In the genomic region with DNA sequence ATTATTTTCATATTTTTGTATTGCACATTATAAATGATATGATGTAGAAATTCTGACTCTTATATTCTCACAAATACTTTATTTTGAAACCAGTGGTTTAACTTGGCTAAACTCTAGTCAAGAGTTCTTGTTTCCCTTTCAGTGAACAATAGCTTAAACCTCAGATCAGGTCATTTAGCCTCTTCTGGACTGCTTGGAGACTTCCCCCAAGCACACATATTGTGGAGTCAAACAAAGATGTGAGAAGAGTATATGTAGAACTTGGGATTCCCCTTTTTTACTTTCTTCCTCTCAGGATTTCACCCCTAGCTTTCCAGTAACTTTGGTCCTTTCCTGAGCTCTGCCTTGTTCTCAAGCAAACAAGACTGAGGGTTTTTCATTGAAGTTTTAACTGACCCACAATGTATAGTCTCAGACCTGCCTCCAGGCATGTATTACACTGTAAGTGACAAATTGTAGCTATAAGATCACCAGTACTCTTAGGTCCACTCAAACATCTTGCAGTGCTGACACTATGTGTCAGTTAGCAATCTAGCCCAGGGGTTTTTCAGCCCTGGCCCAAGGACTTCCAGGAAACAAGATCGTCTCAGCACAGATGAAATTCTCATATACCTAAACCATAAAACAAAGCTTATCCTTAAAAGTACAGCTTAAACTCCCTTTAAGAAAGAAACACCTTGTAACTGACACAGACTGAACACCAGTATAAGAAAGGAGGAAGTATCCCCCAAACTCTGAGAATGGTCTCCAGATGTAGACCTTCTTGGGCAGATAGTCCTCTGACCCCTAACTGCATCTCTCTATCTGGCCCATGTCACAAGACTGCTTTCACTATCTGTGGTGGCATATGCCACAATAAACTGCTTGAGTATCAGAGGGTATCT, we compare ENCODE assay signal across 23 cellular contexts.
DNase-seq lines count a peak whose midpoint lies in the region; ATAC-seq, FAIRE-seq and TF ChIP-seq lines count a peak whose summit lies in the region.
"Had no signal": no experiment of that assay in that cellular context is flagged by ENCODE, and none has a peak within 500 bp of the region (broad histone marks: within the 10 kb centered on the region; RNA-seq: fewer than 3 reads in every experiment).

No MANE protein-coding gene starts in this region.

- TF ChIP-seq CTCF in astrocyte (IDR thresholded peaks at IDR 0.05; ENCODE audit: insufficient read depth, low read depth, low read length), result no peak
- TF ChIP-seq CTCF in transverse colon (IDR thresholded peaks at IDR 0.05), result no peak
- TF ChIP-seq CTCF in OCI-LY7 (conservative IDR thresholded peaks at IDR 0.05; ENCODE audit: low read length), result no peak

- H2AFZ ChIP-seq in astrocyte (ENCODE audit: low read depth, low read length) (no peak overlapping the region), OCI-LY7 (ENCODE audit: low read length) (no peak overlapping the region)

- H3K27ac Mint-ChIP-seq in astrocyte (ENCODE audit: unreplicated experiment), result peak overlapping the region; percentile 44
- H3K27ac Mint-ChIP-seq: activated naive CD8-positive, alpha-beta T cell treated with anti-CD3 and anti-CD28 coated beads, Interleukin-2, amount 10 ng/mL, durations not matched to agents 7 days and 5 days; naive thymus-derived CD8-positive, alpha-beta T cell had no signal

- H3K9me3 Mint-ChIP-seq in astrocyte (ENCODE audit: unreplicated experiment), result no peaks in the 10 kb centered on the region
- H3K9me3 Mint-ChIP-seq: activated naive CD8-positive, alpha-beta T cell treated with anti-CD3 and anti-CD28 coated beads, Interleukin-2, amount 10 ng/mL, durations not matched to agents 7 days and 5 days; activated T-cell treated with anti-CD3 and anti-CD28 coated beads, Interleukin-2, amount 50 U/mL, for 4 hours; naive thymus-derived CD8-positive, alpha-beta T cell had no signal

- H3K27me3 ChIP-seq in astrocyte (ENCODE audit: insufficient read depth, low read length) (no peaks in the 10 kb centered on the region), transverse colon (no peaks in the 10 kb centered on the region)

- H3K27ac ChIP-seq in astrocyte (ENCODE audit: low read depth, low read length) (no peak overlapping the region), transverse colon (no peak overlapping the region), OCI-LY7 (ENCODE audit: low read depth, low read length, poor library complexity, severe bottlenecking) (no peak overlapping the region)
- H3K27ac ChIP-seq: thoracic aorta had no signal

- CTCF ChIA-PET in OCI-LY7 (lab: Charles Lee; ENCODE audit: unreplicated experiment), result no interaction called here

- H3K4me2 ChIP-seq in astrocyte (ENCODE audit: low read length) (peak overlapping the region; percentile 42), OCI-LY7 (ENCODE audit: low read length) (no peak overlapping the region)

- H3K9me3 ChIP-seq in astrocyte (ENCODE audit: insufficient read depth, low read depth, low read length), result no peaks in the 10 kb centered on the region
- H3K9me3 ChIP-seq in transverse colon, result no peaks in the 10 kb centered on the region
- H3K9me3 ChIP-seq in OCI-LY7 (ENCODE audit: low read length), result no peaks in the 10 kb centered on the region
- H3K9me3 ChIP-seq: thoracic aorta had no signal

- no peaks in the 10 kb centered on the region for H3K36me3 ChIP-seq in astrocyte (ENCODE audit: insufficient read depth, low read length)
- H3K36me3 ChIP-seq in transverse colon, result no peaks in the 10 kb centered on the region
- no peaks in the 10 kb centered on the region for H3K36me3 ChIP-seq in OCI-LY7 (ENCODE audit: insufficient read depth, low read length)
- H3K36me3 ChIP-seq: thoracic aorta had no signal

- no peak for TF ChIP-seq EP300 in transverse colon (IDR thresholded peaks at IDR 0.05; ENCODE audit: low read depth)

- no peaks in the 10 kb centered on the region for H3K79me2 ChIP-seq in astrocyte (ENCODE audit: insufficient read depth, low read length)
- no peaks in the 10 kb centered on the region for H3K79me2 ChIP-seq in OCI-LY7 (ENCODE audit: insufficient read depth, low read depth, low read length)

- H3K4me1 Mint-ChIP-seq in astrocyte (ENCODE audit: low read depth, unreplicated experiment), result peaks cover 12% of the 10 kb centered on the region
- H3K4me1 Mint-ChIP-seq: activated naive CD8-positive, alpha-beta T cell treated with anti-CD3 and anti-CD28 coated beads, Interleukin-2, amount 10 ng/mL, durations not matched to agents 7 days and 5 days; naive thymus-derived CD8-positive, alpha-beta T cell had no signal

- DNase-seq in astrocyte (ENCODE audit: low read depth), result no peak
- no peak for DNase-seq in DMS53 (lab: John Stamatoyannopoulos, UW)
- no peak for DNase-seq in transverse colon
- DNase-seq in OCI-LY7 (ENCODE audit: low spot score), result no peak
- DNase-seq: activated CD4-positive, alpha-beta T cell treated with anti-CD3 and anti-CD28 coated beads, Interleukin-2, amount 50 U/mL, for 4 hours; activated naive CD8-positive, alpha-beta T cell treated with anti-CD3 and anti-CD28 coated beads, Interleukin-2, amount 10 ng/mL, durations not matched to agents 7 days and 5 days; activated T-cell treated with anti-CD3 and anti-CD28 coated beads, Interleukin-2, amount 50 U/mL, for 4 hours; effector CD4-positive, alpha-beta T cell; GF-D8; head of caudate nucleus; MV-4-11; naive thymus-derived CD8-positive, alpha-beta T cell; NCI-H526 treated with DMSO at 0.1 percent for 48 hours; stimulated activated CD4-positive, alpha-beta T cell treated with anti-CD3 and anti-CD28 coated beads, Interleukin-4, amount 100 ng/mL, for 24 hours; stimulated activated CD8-positive, alpha-beta memory T cell treated with anti-CD3 and anti-CD28 coated beads, Interleukin-4, amount 100 ng/mL, for 48 hours had no signal

- FAIRE-seq in astrocyte (lab: Jason Lieb, UNC), result no peak
- FAIRE-seq: D721Med, GM18507, RCC 7860 had no signal

- intact Hi-C loops in transverse colon (cut with DNase I; ENCODE audit: low total_unique reads) (no loop called here), OCI-LY7 (cut with micrococcal nuclease; ENCODE audit: unreplicated experiment) (no loop called here)

- BruUV-seq in OCI-LY7 (replicated peaks; lab: Mats Ljungman, UMichigan), result no TSS peak

- H3K4me3 Mint-ChIP-seq in astrocyte (ENCODE audit: unreplicated experiment), result no peak overlapping the region
- H3K4me3 Mint-ChIP-seq: activated naive CD8-positive, alpha-beta T cell treated with anti-CD3 and anti-CD28 coated beads, Interleukin-2, amount 10 ng/mL, durations not matched to agents 7 days and 5 days; activated T-cell treated with anti-CD3 and anti-CD28 coated beads, Interleukin-2, amount 50 U/mL, for 4 hours; naive thymus-derived CD8-positive, alpha-beta T cell had no signal

- H3K9me2 ChIP-seq in OCI-LY7 (ENCODE audit: insufficient read depth, low read length), result no peaks in the 10 kb centered on the region

- H3K4me3 ChIP-seq in astrocyte (ENCODE audit: insufficient read depth, low read depth, low read length) (no peak overlapping the region), transverse colon (no peak overlapping the region), OCI-LY7 (ENCODE audit: low read depth, low read length, poor library complexity, severe bottlenecking) (no peak overlapping the region)
- H3K4me3 ChIP-seq: thoracic aorta had no signal

- H3K36me3 Mint-ChIP-seq in astrocyte (ENCODE audit: low read depth, unreplicated experiment), result no peaks in the 10 kb centered on the region
- H3K36me3 Mint-ChIP-seq: activated naive CD8-positive, alpha-beta T cell treated with anti-CD3 and anti-CD28 coated beads, Interleukin-2, amount 10 ng/mL, durations not matched to agents 7 days and 5 days; naive thymus-derived CD8-positive, alpha-beta T cell had no signal

- POLR2A ChIA-PET in OCI-LY7 (lab: Charles Lee), result interaction anchor here (0.6 to 0.9 kb wide), 2 partner anchors 9 to 81 kb away, joined by 3 to 4 read pairs; no protein-coding TSS in a partner anchor

- in situ Hi-C loops in transverse colon (cut with MboI; ENCODE audit: low pct_ligation_motif_present in 1 of 4, low pct_unique_long_range_greater_than_20kb in 1 of 4, low sequenced_read_pairs in 3 of 4), result no loop called here

- H3K4me1 ChIP-seq in astrocyte (ENCODE audit: insufficient read depth, low read length), result no peaks in the 10 kb centered on the region
- H3K4me1 ChIP-seq in transverse colon, result no peaks in the 10 kb centered on the region
- no peaks in the 10 kb centered on the region for H3K4me1 ChIP-seq in OCI-LY7 (ENCODE audit: insufficient read depth, low read length, poor library complexity, severe bottlenecking)

- H4K20me1 ChIP-seq in astrocyte (ENCODE audit: insufficient read depth, low read length) (no peaks in the 10 kb centered on the region), OCI-LY7 (ENCODE audit: insufficient read depth, low read length) (no peaks in the 10 kb centered on the region)

- peak; percentile 69 for ATAC-seq in GM18520 (IDR thresholded peaks at IDR 0.05; ENCODE audit: unreplicated experiment)
- ATAC-seq in GM21717 (IDR thresholded peaks at IDR 0.05; ENCODE audit: unreplicated experiment), result peak; percentile 60
- ATAC-seq in HG02981 (IDR thresholded peaks at IDR 0.05; ENCODE audit: unreplicated experiment), result peak; percentile 52
- ATAC-seq in HG03439 (IDR thresholded peaks at IDR 0.05; ENCODE audit: unreplicated experiment), result no peak
- ATAC-seq: activated T-cell treated with anti-CD3 and anti-CD28 coated beads, Interleukin-2, amount 50 U/mL, for 4 hours; naive thymus-derived CD8-positive, alpha-beta T cell had no signal

- TF ChIP-seq POLR2A in transverse colon (IDR thresholded peaks at IDR 0.05), result no peak

- no peaks in the 10 kb centered on the region for H3K27me3 Mint-ChIP-seq in astrocyte (ENCODE audit: low read depth, unreplicated experiment)
- H3K27me3 Mint-ChIP-seq: activated naive CD8-positive, alpha-beta T cell treated with anti-CD3 and anti-CD28 coated beads, Interleukin-2, amount 10 ng/mL, durations not matched to agents 7 days and 5 days had no signal

- WGBS in transverse colon (ENCODE audit: low coverage in 1 of 2), 2 donors, result 89% methylated on average over 1 of the region's 1 CpG; no CpG with 5 or more reads in 1 of the 2 donors

- H3K9ac ChIP-seq in astrocyte (ENCODE audit: low read length), result no peak overlapping the region
